ENCODE assay signal across 8 cellular contexts in the genomic region with DNA sequence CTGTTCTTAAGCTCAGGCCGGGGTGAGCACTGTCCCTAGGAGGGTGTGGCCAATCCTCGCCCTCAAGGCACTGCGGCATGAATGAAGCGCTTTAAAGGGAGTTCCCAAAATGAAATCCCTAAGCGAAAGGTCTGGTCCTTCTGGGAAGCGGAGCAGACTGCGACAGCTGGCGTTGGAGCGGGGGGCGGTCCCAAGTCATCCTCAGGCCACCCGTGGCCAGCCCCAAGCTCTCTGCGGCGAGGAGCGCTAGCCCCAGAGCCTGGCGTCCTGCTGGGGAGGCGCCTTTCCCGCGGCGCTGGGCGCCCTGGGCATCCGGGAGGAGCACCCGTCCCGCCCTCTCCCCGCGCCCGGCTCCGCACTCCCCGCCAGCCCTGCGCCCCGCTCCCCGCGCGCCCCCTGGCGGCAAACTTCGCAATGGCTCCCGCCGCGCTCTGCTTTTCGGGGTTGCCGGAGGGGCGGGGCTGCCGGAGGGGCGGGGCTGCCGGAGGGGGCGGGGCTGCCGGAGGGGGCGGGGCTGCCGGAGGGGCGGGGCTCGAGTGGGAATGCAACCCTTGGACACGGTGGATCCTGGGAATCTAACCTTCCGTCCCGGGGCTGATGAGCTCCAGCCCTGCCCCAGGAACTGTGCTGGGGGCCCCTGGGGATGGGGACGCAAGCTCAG. TPM values are rescaled to one million over a fixed set of nuclear protein-coding genes. Genes with fewer than 3 reads are reported as not detected.
A peak's percentile ranks its signal among the peaks of the same experiment; 100 is the strongest.
DNase-seq lines count a peak whose midpoint lies in the region; ATAC-seq, FAIRE-seq and TF ChIP-seq lines count a peak whose summit lies in the region.

No MANE protein-coding gene starts in this region.

- H3K4me1 ChIP-seq in keratinocyte (ENCODE audit: control insufficient read depth, extremely low read depth, insufficient read depth, low read length): peaks cover 13% of the 10 kb centered on the region

- intact Hi-C loops in activated B cell treated with CpG ODN at 0.5 μM for 24 hours (cut with micrococcal nuclease): loop anchor here (1.0 to 5.0 kb wide), 5 partner anchors 26 to 474 kb away; partner anchors contain the start of genes BRF1, CDCA4, PLD4 and ZBTB42

- peak overlapping the region; percentile 89 for H3K4me2 ChIP-seq in keratinocyte (ENCODE audit: control insufficient read depth, extremely low read depth, insufficient read depth, low read depth, low read length)

- no peaks in the 10 kb centered on the region for H3K9me3 Mint-ChIP-seq in activated B cell treated with CpG ODN at 0.5 μM for 24 hours

- H3K4me3 Mint-ChIP-seq in activated B cell treated with CpG ODN at 0.5 μM for 24 hours: peak overlapping the region; percentile 77

- H3K4me3 ChIP-seq in GM12875 (ENCODE audit: low read depth, low read length) (peak overlapping the region; percentile 54), cardiac fibroblast (replicated peaks in 1 of 2; ENCODE audit: low read depth in 2 of 2, low read length in 2 of 2) (peak overlapping the region; percentile 62 to 67), keratinocyte (ENCODE audit: control insufficient read depth in 2 of 3, extremely low read depth in 1 of 3, insufficient read depth in 2 of 3, low read depth in 1 of 3, low read length in 3 of 3) (peak overlapping the region; percentile 48 to 80 (median 76))

- peak overlapping the region; percentile 95 for H2AFZ ChIP-seq in keratinocyte (ENCODE audit: control insufficient read depth, low read length)

- TF ChIP-seq CTCF in GM12875 (IDR thresholded peaks at IDR 0.05; ENCODE audit: borderline replicate concordance, insufficient read depth, low read depth, low read length) (peak; percentile 72), activated B cell treated with CpG ODN at 0.5 μM for 24 hours (IDR thresholded peaks at IDR 0.05) (no peak), cardiac fibroblast (IDR thresholded peaks at IDR 0.05; ENCODE audit: low read depth, low read length) (peak; percentile 44), keratinocyte (optimal IDR thresholded peaks at IDR 0.05 in 1 of 3, IDR thresholded peaks at IDR 0.05 in 1 of 3, conservative IDR thresholded peaks at IDR 0.05 in 1 of 3; ENCODE audit: extremely low read depth in 1 of 3, insufficient read depth in 2 of 3, low read length in 3 of 3) (peak in 2 of 3 experiments; percentile 56 to 85)

- peak; percentile 88 for DNase-seq in NCI-H2227 (lab: John Stamatoyannopoulos, UW; ENCODE audit: unreplicated experiment)
- DNase-seq in activated B cell treated with CpG ODN at 0.5 μM for 24 hours: peak; percentile 97
- peak; percentile 79 to 88 for DNase-seq in cardiac fibroblast (ENCODE audit: low read depth in 2 of 2)
- peak; percentile 33 for DNase-seq in keratinocyte (ENCODE audit: low read depth, low spot score)
- DNase-seq in stimulated activated CD4-positive, alpha-beta T cell treated with anti-CD3 and anti-CD28 coated beads, Interleukin-15, amount 100 ng/mL, for 1 hour (ENCODE audit: low read depth in 1 of 2, low spot score in 1 of 2): peak; percentile 91 to 97

- H3K4me1 Mint-ChIP-seq in activated B cell treated with CpG ODN at 0.5 μM for 24 hours: peaks cover 20% of the 10 kb centered on the region

- no peak overlapping the region for H3K27ac Mint-ChIP-seq in activated B cell treated with CpG ODN at 0.5 μM for 24 hours

- peaks cover 2% of the 10 kb centered on the region for H3K36me3 Mint-ChIP-seq in activated B cell treated with CpG ODN at 0.5 μM for 24 hours (ENCODE audit: low read depth)

- H3K9me1 ChIP-seq in keratinocyte (ENCODE audit: control insufficient read depth, extremely low read depth, insufficient read depth, low read length): no peaks in the 10 kb centered on the region

- H3K27ac ChIP-seq in keratinocyte (ENCODE audit: control insufficient read depth, insufficient read depth, low read length): no peak overlapping the region

- POLR2A ChIA-PET in activated B cell treated with CpG ODN at 0.5 μM for 24 hours (lab: Charles Lee): interaction anchor here (0.5 to 1.9 kb wide), 5 partner anchors 26 to 239 kb away, joined by 3 to 13 read pairs (median 3); partner anchors contain the start of genes GPR132 and ZBTB42

- CTCF ChIA-PET in activated B cell treated with CpG ODN at 0.5 μM for 24 hours (lab: Charles Lee): interaction anchor here (1.0 to 3.0 kb wide), 3 partner anchors 26 to 74 kb away, joined by 4 to 59 read pairs (median 4); partner anchors contain the start of genes SIVA1 and ZBTB42

- H3K9ac ChIP-seq in keratinocyte (ENCODE audit: control insufficient read depth, extremely low read depth, insufficient read depth, low read length): peak overlapping the region; percentile 61

- FAIRE-seq in keratinocyte (lab: Jason Lieb, UNC): peak; percentile 66

- no peaks in the 10 kb centered on the region for H4K20me1 ChIP-seq in keratinocyte (ENCODE audit: control insufficient read depth, extremely low read depth, insufficient read depth, low read length)

- dilution Hi-C loops in keratinocyte (cut with MboI; ENCODE audit: extremely low pct_ligation_motif_present, low sequenced_read_pairs): loop anchor here (10.0 kb wide), 1 partner anchor 72 kb away; the partner anchor contains the start of gene SIVA1

- no peaks in the 10 kb centered on the region for H3K36me3 ChIP-seq in keratinocyte (ENCODE audit: control insufficient read depth in 2 of 2, extremely low read depth in 1 of 2, insufficient read depth in 2 of 2, low read length in 2 of 2)

- peaks cover 9% of the 10 kb centered on the region for H3K27me3 Mint-ChIP-seq in activated B cell treated with CpG ODN at 0.5 μM for 24 hours

- no peaks in the 10 kb centered on the region for H3K9me3 ChIP-seq in keratinocyte (ENCODE audit: control insufficient read depth, low read depth, low read length)

- no peaks in the 10 kb centered on the region for H3K27me3 ChIP-seq in keratinocyte (ENCODE audit: control insufficient read depth, extremely low read depth, insufficient read depth, low read length)

- H3K79me2 ChIP-seq in keratinocyte (ENCODE audit: control insufficient read depth, insufficient read depth, low read length): no peaks in the 10 kb centered on the region

- ATAC-seq in HG02981 (IDR thresholded peaks at IDR 0.05; ENCODE audit: unreplicated experiment) (peak; percentile 75), activated B cell treated with CpG ODN at 0.5 μM for 24 hours (ENCODE audit: low read depth) (peak; percentile 87), GM18858 (IDR thresholded peaks at IDR 0.05; ENCODE audit: unreplicated experiment) (no peak)

RNA-seq across cellular contexts. Expression of gene ZBTB42, which starts 25.4 kb away (rescaled TPM):
- 3.0 and 3.1 TPM in 2 replicates for total RNA-seq in activated B cell treated with CpG ODN at 0.5 μM for 24 hours
- polyA plus RNA-seq in keratinocyte: 0.50 to 0.73 TPM (median 0.73 TPM) in 3 replicates
- polyA plus RNA-seq in keratinocyte (2011; ENCODE audit: low read depth): 0.25 TPM
- 0.39 and 0.66 TPM in 2 replicates for polyA plus RNA-seq in keratinocyte (2011; cell fraction: cytosol; rRNA removed)
- 0.53 and 0.95 TPM in 2 replicates for polyA plus RNA-seq in keratinocyte (2011; cell fraction: nucleus; rRNA removed)
- 0.73 and 1.2 TPM in 2 replicates for polyA plus RNA-seq in keratinocyte (2012; ENCODE audit: low replicate concordance)
- 0.96 to 1.8 TPM (median 1.4 TPM) in 3 replicates for polyA minus RNA-seq in keratinocyte
- 2.1 TPM for polyA minus RNA-seq in keratinocyte (2011; cell fraction: cytosol; rRNA and poly(A)+ RNA removed)
- 0.47 and 0.74 TPM in 2 replicates for polyA minus RNA-seq in keratinocyte (2011; cell fraction: nucleus; rRNA and poly(A)+ RNA removed)

RNA-seq across cellular contexts. Expression of gene AKT1, which starts 30.8 kb away (rescaled TPM):
- total RNA-seq in activated B cell treated with CpG ODN at 0.5 μM for 24 hours: 72.8 and 80.8 TPM in 2 replicates
- polyA plus RNA-seq in keratinocyte: 82.3 to 102 TPM (median 95.5 TPM) in 3 replicates
- polyA plus RNA-seq in keratinocyte (2011; ENCODE audit: low read depth): 41.8 TPM
- 92.7 and 139 TPM in 2 replicates for polyA plus RNA-seq in keratinocyte (2011; cell fraction: cytosol; rRNA removed)
- polyA plus RNA-seq in keratinocyte (2011; cell fraction: nucleus; rRNA removed): 92.9 and 114 TPM in 2 replicates
- 42.3 and 107 TPM in 2 replicates for polyA plus RNA-seq in keratinocyte (2012; ENCODE audit: low replicate concordance)
- polyA minus RNA-seq in keratinocyte: 123 to 292 TPM (median 136 TPM) in 3 replicates
- 216 TPM for polyA minus RNA-seq in keratinocyte (2011; cell fraction: cytosol; rRNA and poly(A)+ RNA removed)
- 38.2 and 40.0 TPM in 2 replicates for polyA minus RNA-seq in keratinocyte (2011; cell fraction: nucleus; rRNA and poly(A)+ RNA removed)

RNA-seq across cellular contexts. Expression of gene CEP170B, which starts 38.7 kb away (rescaled TPM):
- total RNA-seq in activated B cell treated with CpG ODN at 0.5 μM for 24 hours: 1.6 and 1.8 TPM in 2 replicates
- 8.7 to 15.6 TPM (median 14.9 TPM) in 3 replicates for polyA plus RNA-seq in keratinocyte
- polyA plus RNA-seq in keratinocyte (2011; ENCODE audit: low read depth): 10.9 TPM
- 7.2 and 19.4 TPM in 2 replicates for polyA plus RNA-seq in keratinocyte (2011; cell fraction: cytosol; rRNA removed)
- polyA plus RNA-seq in keratinocyte (2011; cell fraction: nucleus; rRNA removed): 46.1 and 66.7 TPM in 2 replicates
- polyA plus RNA-seq in keratinocyte (2012; ENCODE audit: low replicate concordance): 23.0 and 30.9 TPM in 2 replicates
- polyA minus RNA-seq in keratinocyte: 13.7 to 25.4 TPM (median 16.7 TPM) in 3 replicates
- 53.3 TPM for polyA minus RNA-seq in keratinocyte (2011; cell fraction: cytosol; rRNA and poly(A)+ RNA removed)
- polyA minus RNA-seq in keratinocyte (2011; cell fraction: nucleus; rRNA and poly(A)+ RNA removed): 38.9 TPM in 2 replicates

Comparison
In these comparisons a context has a peak if more than half of its experiments do, and no peak if none do; other contexts are left out.
1. DNase-seq: peak in every context shown above with its lines; median percentile 97 in activated B cell treated with CpG ODN at 0.5 μM for 24 hours; 94 in stimulated activated CD4-positive, alpha-beta T cell treated with anti-CD3 and anti-CD28 coated beads, Interleukin-15, amount 100 ng/mL, for 1 hour; 88 in NCI-H2227; 84 in cardiac fibroblast; 33 in keratinocyte.